ENCODE assay signal across 2 cellular contexts in the genomic region with DNA sequence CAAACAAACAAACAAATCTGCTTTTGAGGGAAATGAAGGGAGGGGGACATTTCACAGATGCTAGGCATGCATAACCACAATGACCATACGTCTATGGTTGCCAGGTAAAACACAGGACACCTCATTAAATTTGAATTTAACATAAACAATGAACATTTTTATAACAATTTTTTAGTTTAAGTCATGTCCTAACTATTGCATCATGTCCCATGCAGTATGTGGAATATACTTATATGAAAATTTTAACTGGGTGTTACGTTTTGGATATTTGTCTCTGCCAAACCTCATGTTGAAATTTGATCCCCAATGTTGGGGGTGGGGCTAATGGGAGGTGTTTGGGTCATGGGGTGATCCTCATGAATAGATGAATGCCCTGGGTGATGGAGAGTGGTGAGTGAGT.
A peak's percentile ranks its signal among the peaks of the same experiment; 100 is the strongest.
TF ChIP-seq lines count a peak whose summit lies in the region.

No MANE protein-coding gene starts in this region.

TF ChIP-seq in IMR-90, 13 proteins besides CTCF, POLR2A, EP300 and RAD21:
- TF ChIP-seq NFE2L2 (IDR thresholded peaks at IDR 0.05; ENCODE audit: low read depth, low read length) (no peak), CEBPB (IDR thresholded peaks at IDR 0.05; ENCODE audit: low read depth, low read length) (peak; percentile 80), SMC3 (IDR thresholded peaks at IDR 0.05; ENCODE audit: low read depth, low read length) (no peak), MAZ (IDR thresholded peaks at IDR 0.05; ENCODE audit: borderline replicate concordance, low read depth, low read length) (no peak), FOS (IDR thresholded peaks at IDR 0.05; ENCODE audit: low read depth, low read length) (no peak), MAFK (IDR thresholded peaks at IDR 0.05; ENCODE audit: low read depth, low read length) (no peak), CHD1 (IDR thresholded peaks at IDR 0.05; ENCODE audit: low read depth, low read length) (no peak), USF2 (IDR thresholded peaks at IDR 0.05; ENCODE audit: low read depth, low read length) (no peak), RFX5 (IDR thresholded peaks at IDR 0.05; ENCODE audit: low read depth, low read length) (0 out of 2 replicates have a peak, but pooled peaks have one; percentile 10)
- TF ChIP-seq, protein P1, sequence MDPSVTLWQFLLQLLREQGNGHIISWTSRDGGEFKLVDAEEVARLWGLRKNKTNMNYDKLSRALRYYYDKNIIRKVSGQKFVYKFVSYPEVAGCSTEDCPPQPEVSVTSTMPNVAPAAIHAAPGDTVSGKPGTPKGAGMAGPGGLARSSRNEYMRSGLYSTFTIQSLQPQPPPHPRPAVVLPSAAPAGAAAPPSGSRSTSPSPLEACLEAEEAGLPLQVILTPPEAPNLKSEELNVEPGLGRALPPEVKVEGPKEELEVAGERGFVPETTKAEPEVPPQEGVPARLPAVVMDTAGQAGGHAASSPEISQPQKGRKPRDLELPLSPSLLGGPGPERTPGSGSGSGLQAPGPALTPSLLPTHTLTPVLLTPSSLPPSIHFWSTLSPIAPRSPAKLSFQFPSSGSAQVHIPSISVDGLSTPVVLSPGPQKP (IDR thresholded peaks at IDR 0.05; ENCODE audit: borderline replicate concordance, low read depth, low read length) = no peak

TF ChIP-seq in H1, 55 proteins besides CTCF, POLR2A, EP300 and RAD21:
- TF ChIP-seq TAF7 (optimal IDR thresholded peaks at IDR 0.05; ENCODE audit: borderline replicate concordance, low read depth, low read length) (no peak), GABPA (IDR thresholded peaks at IDR 0.05; ENCODE audit: borderline replicate concordance, insufficient read depth, low read length) (no peak), CEBPB (IDR thresholded peaks at IDR 0.05; ENCODE audit: low read depth, low read length) (0 out of 2 replicates have a peak, but pooled peaks have one; percentile 21), TEAD4 (IDR thresholded peaks at IDR 0.05; ENCODE audit: low read depth, low read length) (no peak)
- TF ChIP-seq, protein P2, sequence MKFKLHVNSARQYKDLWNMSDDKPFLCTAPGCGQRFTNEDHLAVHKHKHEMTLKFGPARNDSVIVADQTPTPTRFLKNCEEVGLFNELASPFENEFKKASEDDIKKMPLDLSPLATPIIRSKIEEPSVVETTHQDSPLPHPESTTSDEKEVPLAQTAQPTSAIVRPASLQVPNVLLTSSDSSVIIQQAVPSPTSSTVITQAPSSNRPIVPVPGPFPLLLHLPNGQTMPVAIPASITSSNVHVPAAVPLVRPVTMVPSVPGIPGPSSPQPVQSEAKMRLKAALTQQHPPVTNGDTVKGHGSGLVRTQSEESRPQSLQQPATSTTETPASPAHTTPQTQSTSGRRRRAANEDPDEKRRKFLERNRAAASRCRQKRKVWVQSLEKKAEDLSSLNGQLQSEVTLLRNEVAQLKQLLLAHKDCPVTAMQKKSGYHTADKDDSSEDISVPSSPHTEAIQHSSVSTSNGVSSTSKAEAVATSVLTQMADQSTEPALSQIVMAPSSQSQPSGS (IDR thresholded peaks at IDR 0.05; ENCODE audit: low read length) = no peak
TF ChIP-seq in H1: peak in this region for 1.
